In genomic region chr1:39798859-39799769, GRCh38 we compare ENCODE assay signal across 8 cellular contexts. TPM values are rescaled to one million over a fixed set of nuclear protein-coding genes. Genes with fewer than 3 reads are reported as not detected.
DNase-seq lines count a peak whose midpoint lies in the region; ATAC-seq lines count a peak whose summit lies in the region.
"Not testable (repeated sequence)": the region's sequence is repeated elsewhere in the genome, so short reads cannot be mapped to it uniquely, and the experiment has no call there.

No MANE protein-coding gene starts in this region.

- peak overlapping the region; percentile 63 for H3K4me3 Mint-ChIP-seq in activated CD4-positive, alpha-beta memory T cell treated with anti-CD3 and anti-CD28 coated beads, Interleukin-2, amount 10 ng/mL, durations not matched to agents 7 days and 5 days

- not testable (repeated sequence) for H2AK5ac ChIP-seq in mesendoderm (ENCODE audit: low read length)

- not testable (repeated sequence) for H3K79me1 ChIP-seq in mesendoderm (ENCODE audit: low read length)

- not testable (repeated sequence) for H2BK120ac ChIP-seq in mesendoderm (ENCODE audit: low read depth, low read length)

- peak; percentile 95 for DNase-seq in DMS 273 (lab: John Stamatoyannopoulos, UW; ENCODE audit: unreplicated experiment)
- peak; percentile 10 for DNase-seq in NK-92 (lab: John Stamatoyannopoulos, UW; ENCODE audit: unreplicated experiment)
- peak; percentile 93 for DNase-seq in activated CD4-positive, alpha-beta memory T cell treated with anti-CD3 and anti-CD28 coated beads, Interleukin-2, amount 10 ng/mL, durations not matched to agents 7 days and 5 days
- DNase-seq in effector CD8-positive, alpha-beta T cell (lab: John Stamatoyannopoulos, UW), result peak; percentile 68
- peak; percentile 89 for DNase-seq in mesendoderm
- DNase-seq in stimulated activated CD8-positive, alpha-beta memory T cell treated with anti-CD3 and anti-CD28 coated beads, Interleukin-15, amount 100 ng/mL, for 24 hours (ENCODE audit: low read depth), result peak; percentile 41

- H3K18ac ChIP-seq in mesendoderm (ENCODE audit: low read length), result not testable (repeated sequence)

- not testable (repeated sequence) for H3K4ac ChIP-seq in mesendoderm (ENCODE audit: low read depth, low read length)

- H3K27ac ChIP-seq in mesendoderm (ENCODE audit: low read depth, low read length), result not testable (repeated sequence)

- not testable (repeated sequence) for H3K4me1 ChIP-seq in mesendoderm (ENCODE audit: control insufficient read depth, low read depth, low read length)

- not testable (repeated sequence) for H3K9me3 Mint-ChIP-seq in activated CD4-positive, alpha-beta memory T cell treated with anti-CD3 and anti-CD28 coated beads, Interleukin-2, amount 10 ng/mL, durations not matched to agents 7 days and 5 days

- H3K36me3 Mint-ChIP-seq in activated CD4-positive, alpha-beta memory T cell treated with anti-CD3 and anti-CD28 coated beads, Interleukin-2, amount 10 ng/mL, durations not matched to agents 7 days and 5 days (ENCODE audit: low read depth), result not testable (repeated sequence)

- not testable (repeated sequence) for H3K9ac ChIP-seq in mesendoderm (ENCODE audit: low read length)

- H4K5ac ChIP-seq in mesendoderm (ENCODE audit: low read length), result peak overlapping the region; percentile 56

- WGBS in mesendoderm (ENCODE audit: extremely low coverage, insufficient coverage, low lambda C conversion rate), result no CpG with 5 or more reads among the region's 26 CpGs

- H2BK15ac ChIP-seq in mesendoderm (replicated peaks; ENCODE audit: low read depth), result not testable (repeated sequence)

- not testable (repeated sequence) for H3K23ac ChIP-seq in mesendoderm (ENCODE audit: low read length)

- not testable (repeated sequence) for H3K36me3 ChIP-seq in mesendoderm (ENCODE audit: control insufficient read depth, insufficient read depth, low read length)

- CTCF ChIA-PET in activated CD4-positive, alpha-beta memory T cell treated with anti-CD3 and anti-CD28 coated beads, Interleukin-2, amount 10 ng/mL, durations not matched to agents 7 days and 5 days (lab: Charles Lee), result interaction anchor here (0.7 to 4.5 kb wide), 33 partner anchors 9 to 744 kb away, joined by 3 to 41 read pairs (median 4); partner anchors contain the start of genes BMP8B, HPCAL4, MYCL and PPIE

- H3K4me1 Mint-ChIP-seq in activated CD4-positive, alpha-beta memory T cell treated with anti-CD3 and anti-CD28 coated beads, Interleukin-2, amount 10 ng/mL, durations not matched to agents 7 days and 5 days, result peaks cover 13% of the 10 kb centered on the region

- peak; percentile 82 for ATAC-seq in GM19455 (IDR thresholded peaks at IDR 0.05; ENCODE audit: unreplicated experiment)
- ATAC-seq in HG03378 (IDR thresholded peaks at IDR 0.05; ENCODE audit: unreplicated experiment), result peak; percentile 90

- H3K4me3 ChIP-seq in mesendoderm (ENCODE audit: low read length), result not testable (repeated sequence)

- H3K79me2 ChIP-seq in mesendoderm (ENCODE audit: control insufficient read depth, insufficient read depth, low read length), result not testable (repeated sequence)

- H3K56ac ChIP-seq in mesendoderm (ENCODE audit: low read length), result peak overlapping the region; percentile 64

- not testable (repeated sequence) for H3K27me3 ChIP-seq in mesendoderm (ENCODE audit: insufficient read depth, low read length, poor library complexity)

- POLR2A ChIA-PET in activated CD4-positive, alpha-beta memory T cell treated with anti-CD3 and anti-CD28 coated beads, Interleukin-2, amount 10 ng/mL, durations not matched to agents 7 days and 5 days (lab: Charles Lee), result interaction anchor here (0.9 to 2.8 kb wide), 12 partner anchors 10 to 241 kb away, joined by 3 to 19 read pairs (median 4); partner anchors contain the start of genes BMP8B, CAP1 and PPIE

- H3K4me2 ChIP-seq in mesendoderm (ENCODE audit: low read length), result not testable (repeated sequence)

- H3K27me3 Mint-ChIP-seq in activated CD4-positive, alpha-beta memory T cell treated with anti-CD3 and anti-CD28 coated beads, Interleukin-2, amount 10 ng/mL, durations not matched to agents 7 days and 5 days, result not testable (repeated sequence)

- H4K8ac ChIP-seq in mesendoderm (ENCODE audit: low read depth, low read length), result not testable (repeated sequence)

- H2BK5ac ChIP-seq in mesendoderm (ENCODE audit: low read length), result not testable (repeated sequence)

- peak overlapping the region; percentile 80 for H3K27ac Mint-ChIP-seq in activated CD4-positive, alpha-beta memory T cell treated with anti-CD3 and anti-CD28 coated beads, Interleukin-2, amount 10 ng/mL, durations not matched to agents 7 days and 5 days

RNA-seq across cellular contexts. Expression of gene BMP8B, which starts 10.4 kb away (rescaled TPM):
- total RNA-seq in activated CD4-positive, alpha-beta memory T cell treated with anti-CD3 and anti-CD28 coated beads, Interleukin-2, amount 10 ng/mL, durations not matched to agents 7 days and 5 days, result under 1 TPM; 0.60 to 0.65 TPM
- polyA plus RNA-seq in mesendoderm (2013, experiment 1 of 2), result 0.06 TPM
- polyA plus RNA-seq in mesendoderm (2013, experiment 2 of 2), result 0.07 TPM

RNA-seq across cellular contexts. Expression of gene OXCT2, which starts 28.0 kb away (rescaled TPM):
- 1 to 10 TPM in 1 of 2 experiments, under 1 TPM in 1; 0.88 to 1.0 TPM for total RNA-seq in activated CD4-positive, alpha-beta memory T cell treated with anti-CD3 and anti-CD28 coated beads, Interleukin-2, amount 10 ng/mL, durations not matched to agents 7 days and 5 days
- polyA plus RNA-seq in mesendoderm (2013, experiment 1 of 2), result 0.42 TPM
- 0.50 TPM for polyA plus RNA-seq in mesendoderm (2013, experiment 2 of 2)

Comparison
In these comparisons a context has a peak if more than half of its experiments do, and no peak if none do; other contexts are left out.
1. DNase-seq: peak in every context shown above with its lines; median percentile 95 in DMS 273; 93 in activated CD4-positive, alpha-beta memory T cell treated with anti-CD3 and anti-CD28 coated beads, Interleukin-2, amount 10 ng/mL, durations not matched to agents 7 days and 5 days; 89 in mesendoderm; 68 in effector CD8-positive, alpha-beta T cell; 41 in stimulated activated CD8-positive, alpha-beta memory T cell treated with anti-CD3 and anti-CD28 coated beads, Interleukin-15, amount 100 ng/mL, for 24 hours; 10 in NK-92.